8 cellular contexts compared by ENCODE assay signal in genomic region chr12:64221656-64222010, GRCh38. TPM values are rescaled to one million over a fixed set of nuclear protein-coding genes. Genes with fewer than 3 reads are reported as not detected.
A peak's percentile ranks its signal among the peaks of the same experiment; 100 is the strongest.
DNase-seq lines count a peak whose midpoint lies in the region; ATAC-seq and TF ChIP-seq lines count a peak whose summit lies in the region.

No MANE protein-coding gene starts in this region.

- H3F3A ChIP-seq in neural cell (ENCODE audit: insufficient read depth, low read length, poor library complexity, severe bottlenecking), result no peaks in the 10 kb centered on the region

- no peak for TF ChIP-seq EP300 in neural cell (conservative IDR thresholded peaks at IDR 0.05; ENCODE audit: poor library complexity, severe bottlenecking)

- TF ChIP-seq CTCF in foreskin fibroblast (IDR thresholded peaks at IDR 0.05; ENCODE audit: low read depth, low read length) (no peak), neural cell (IDR thresholded peaks at IDR 0.05; ENCODE audit: poor library complexity, severe bottlenecking) (no peak)

- H3K27ac Mint-ChIP-seq in activated T-helper 17 cell treated with anti-CD3 and anti-CD28 coated beads, Interleukin-2, amount 50 U/mL, for 72 hours, result peak overlapping the region; percentile 94

- H3K9me2 ChIP-seq in neural cell (ENCODE audit: insufficient read depth, low read length), result no peaks in the 10 kb centered on the region

- H3K79me2 ChIP-seq in neural cell (replicated peaks; ENCODE audit: insufficient read depth, low read length), result no peaks in the 10 kb centered on the region

- no peaks in the 10 kb centered on the region for H4K20me1 ChIP-seq in neural cell (ENCODE audit: insufficient read depth)

- H3K9me3 ChIP-seq in neural cell (ENCODE audit: low read length), result no peaks in the 10 kb centered on the region

- H3K9ac ChIP-seq in neural cell (ENCODE audit: low read length), result peak overlapping the region; percentile 80

- H3K27ac ChIP-seq in neural cell (ENCODE audit: low read length) (peak overlapping the region; percentile 80), substantia nigra (ENCODE audit: low read depth, low read length, poor library complexity, severe bottlenecking) (peak overlapping the region; percentile 94)

- H3K4me2 ChIP-seq in neural cell (ENCODE audit: low read length), result peak overlapping the region; percentile 65

- no peaks in the 10 kb centered on the region for H3K36me3 ChIP-seq in neural cell (ENCODE audit: insufficient read depth, low read length)

- peak; percentile 92 for DNase-seq in Caki2 (ENCODE audit: low read depth)
- DNase-seq in HS-5 (ENCODE audit: low read depth), result peak; percentile 52
- peak; percentile 13 for DNase-seq in NOMO-1 treated with dmso at 0.1 percent for 144 hours (lab: John Stamatoyannopoulos, UW; ENCODE audit: unreplicated experiment)
- peak; percentile 88 to 97 for DNase-seq in foreskin fibroblast
- peak in 43 of 49 donors; percentile 17 to 90 (median 69) for DNase-seq in substantia nigra (lab: John Stamatoyannopoulos, UW)

- peak overlapping the region; percentile 92 for H3K4me3 Mint-ChIP-seq in activated T-helper 17 cell treated with anti-CD3 and anti-CD28 coated beads, Interleukin-2, amount 50 U/mL, for 72 hours

- peaks cover 14% of the 10 kb centered on the region for H3K4me1 Mint-ChIP-seq in activated T-helper 17 cell treated with anti-CD3 and anti-CD28 coated beads, Interleukin-2, amount 50 U/mL, for 72 hours

- in situ Hi-C loops in Caki2 (cut with HindIII; ENCODE audit: low pct_unique_long_range_greater_than_20kb, low sequenced_read_pairs), result no loop called here

- ATAC-seq in GM21381 (IDR thresholded peaks at IDR 0.05; ENCODE audit: unreplicated experiment), result peak; percentile 29
- ATAC-seq in activated T-helper 17 cell treated with anti-CD3 and anti-CD28 coated beads, Interleukin-2, amount 50 U/mL, for 72 hours (replicated peaks), result peak; percentile 45

- H3K36me3 Mint-ChIP-seq in activated T-helper 17 cell treated with anti-CD3 and anti-CD28 coated beads, Interleukin-2, amount 50 U/mL, for 72 hours (ENCODE audit: low read depth), result peaks cover 11% of the 10 kb centered on the region

- H3K4me3 ChIP-seq in foreskin fibroblast (ENCODE audit: low read depth in 1 of 2, low read length in 2 of 2) (peak overlapping the region; percentile 85 to 92), neural cell (ENCODE audit: low read length) (peak overlapping the region; percentile 74)

- TF ChIP-seq RAD21 in neural cell (conservative IDR thresholded peaks at IDR 0.05), result no peak

- peak overlapping the region; percentile 63 for H2AFZ ChIP-seq in neural cell (ENCODE audit: low read depth, low read length)

- H3K27me3 ChIP-seq in neural cell (ENCODE audit: insufficient read depth, low read depth, low read length), result no peaks in the 10 kb centered on the region

- peaks cover 3% of the 10 kb centered on the region for H3K27me3 Mint-ChIP-seq in activated T-helper 17 cell treated with anti-CD3 and anti-CD28 coated beads, Interleukin-2, amount 50 U/mL, for 72 hours

- no peaks in the 10 kb centered on the region for H3K9me3 Mint-ChIP-seq in activated T-helper 17 cell treated with anti-CD3 and anti-CD28 coated beads, Interleukin-2, amount 50 U/mL, for 72 hours

TF ChIP-seq in neural cell, 6 proteins besides CTCF, POLR2A, EP300 and RAD21:
- TF ChIP-seq, protein P1, sequence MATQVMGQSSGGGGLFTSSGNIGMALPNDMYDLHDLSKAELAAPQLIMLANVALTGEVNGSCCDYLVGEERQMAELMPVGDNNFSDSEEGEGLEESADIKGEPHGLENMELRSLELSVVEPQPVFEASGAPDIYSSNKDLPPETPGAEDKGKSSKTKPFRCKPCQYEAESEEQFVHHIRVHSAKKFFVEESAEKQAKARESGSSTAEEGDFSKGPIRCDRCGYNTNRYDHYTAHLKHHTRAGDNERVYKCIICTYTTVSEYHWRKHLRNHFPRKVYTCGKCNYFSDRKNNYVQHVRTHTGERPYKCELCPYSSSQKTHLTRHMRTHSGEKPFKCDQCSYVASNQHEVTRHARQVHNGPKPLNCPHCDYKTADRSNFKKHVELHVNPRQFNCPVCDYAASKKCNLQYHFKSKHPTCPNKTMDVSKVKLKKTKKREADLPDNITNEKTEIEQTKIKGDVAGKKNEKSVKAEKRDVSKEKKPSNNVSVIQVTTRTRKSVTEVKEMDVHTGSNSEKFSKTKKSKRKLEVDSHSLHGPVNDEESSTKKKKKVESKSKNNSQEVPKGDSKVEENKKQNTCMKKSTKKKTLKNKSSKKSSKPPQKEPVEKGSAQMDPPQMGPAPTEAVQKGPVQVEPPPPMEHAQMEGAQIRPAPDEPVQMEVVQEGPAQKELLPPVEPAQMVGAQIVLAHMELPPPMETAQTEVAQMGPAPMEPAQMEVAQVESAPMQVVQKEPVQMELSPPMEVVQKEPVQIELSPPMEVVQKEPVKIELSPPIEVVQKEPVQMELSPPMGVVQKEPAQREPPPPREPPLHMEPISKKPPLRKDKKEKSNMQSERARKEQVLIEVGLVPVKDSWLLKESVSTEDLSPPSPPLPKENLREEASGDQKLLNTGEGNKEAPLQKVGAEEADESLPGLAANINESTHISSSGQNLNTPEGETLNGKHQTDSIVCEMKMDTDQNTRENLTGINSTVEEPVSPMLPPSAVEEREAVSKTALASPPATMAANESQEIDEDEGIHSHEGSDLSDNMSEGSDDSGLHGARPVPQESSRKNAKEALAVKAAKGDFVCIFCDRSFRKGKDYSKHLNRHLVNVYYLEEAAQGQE (IDR thresholded peaks at IDR 0.05; ENCODE audit: borderline replicate concordance), result peak; percentile 83
- no peak for TF ChIP-seq POLR2AphosphoS5 (IDR thresholded peaks at IDR 0.05)
TF ChIP-seq in neural cell: peak in this region for 1.

RNA-seq across cellular contexts. Expression of gene KICS2, which starts 0.5 kb away (rescaled TPM):
- total RNA-seq in Caki2 (2014; rRNA removed; shearing (Covaris generic); ENCODE audit: low replicate concordance), result 5.2 and 7.2 TPM in 2 replicates
- total RNA-seq in activated T-helper 17 cell treated with anti-CD3 and anti-CD28 coated beads, Interleukin-2, amount 50 U/mL, for 72 hours, result 10 to 100 TPM in 1 of 2 donors, 1 to 10 TPM in 1; 9.9 to 14.2 TPM
- polyA plus RNA-seq in neural cell, result 0.50 and 0.83 TPM in 2 replicates
- 5.4 and 6.7 TPM in 2 replicates for polyA minus RNA-seq in neural cell

Comparison
In these comparisons a context has a peak if more than half of its experiments do, and no peak if none do; other contexts are left out.
1. Peak in every context shown above with its lines: DNase-seq, ATAC-seq, H3K4me3 ChIP-seq and H3K27ac ChIP-seq.
2. DNase-seq: peak in every context shown above with its lines; median percentile 92 in foreskin fibroblast; 92 in Caki2; 69 in substantia nigra; 52 in HS-5; 13 in NOMO-1 treated with dmso at 0.1 percent for 144 hours.